8 cellular contexts compared by ENCODE assay signal in genomic region chr14:106661561-106661960, GRCh38.
DNase-seq lines count a peak whose midpoint lies in the region; ATAC-seq and TF ChIP-seq lines count a peak whose summit lies in the region.
"Not testable (repeated sequence)": the region's sequence is repeated elsewhere in the genome, so short reads cannot be mapped to it uniquely, and the experiment has no call there.

No MANE protein-coding gene starts in this region.

- H3K4me1 Mint-ChIP-seq in naive B cell = peaks cover 17 to 21% (median 17%) of the 10 kb centered on the region in 3 donors
- peaks cover 37% of the 10 kb centered on the region for H3K4me1 Mint-ChIP-seq in stimulated activated naive CD8-positive, alpha-beta T cell treated with anti-CD3 and anti-CD28 coated beads, Interleukin-15, amount 100 ng/mL, for 72 hours

- H2AFZ ChIP-seq in SK-N-SH (ENCODE audit: low read depth) = not testable (repeated sequence)

- TF ChIP-seq RAD21 in SK-N-SH (IDR thresholded peaks at IDR 0.05; ENCODE audit: low read length) = peak; percentile 17; the same call in 1 of the 2 replicates

- H3F3A ChIP-seq in SK-N-SH (replicated peaks; ENCODE audit: insufficient read depth) = not testable (repeated sequence)

- not testable (repeated sequence) for H3K27me3 Mint-ChIP-seq in naive B cell
- H3K27me3 Mint-ChIP-seq in stimulated activated naive CD8-positive, alpha-beta T cell treated with anti-CD3 and anti-CD28 coated beads, Interleukin-15, amount 100 ng/mL, for 72 hours = peaks cover 23% of the 10 kb centered on the region

- H4K20me1 ChIP-seq in SK-N-SH (ENCODE audit: insufficient read depth) = not testable (repeated sequence)

- H3K27ac ChIP-seq in SK-N-SH (ENCODE audit: low read depth in 2 of 2, low read length in 1 of 2); dorsolateral prefrontal cortex: not testable (repeated sequence)

- DNase-seq in GM10248 (ENCODE audit: extremely low spot score) (peak; percentile 29), NCI-H187 (lab: John Stamatoyannopoulos, UW) (peak; percentile 15 to 32), SK-N-SH (peak; percentile 12), activated T-cell treated with anti-CD3 and anti-CD28 coated beads for 1 hour (ENCODE audit: low read depth) (peak; percentile 33), naive B cell (peak; percentile 46)
- not testable (repeated sequence) for DNase-seq in dorsolateral prefrontal cortex
- peak; percentile 68 to 82 for DNase-seq in stimulated activated naive CD8-positive, alpha-beta T cell treated with anti-CD3 and anti-CD28 coated beads, Interleukin-15, amount 100 ng/mL, for 72 hours

- intact Hi-C loops in dorsolateral prefrontal cortex (cut with DNase I) = not testable (repeated sequence)

- H3K36me3 ChIP-seq in SK-N-SH (replicated peaks in 1 of 2; ENCODE audit: control insufficient read depth in 1 of 2, insufficient read depth in 2 of 2, low read length in 1 of 2) = not testable (repeated sequence)

- H3K9me3 Mint-ChIP-seq in naive B cell; stimulated activated naive CD8-positive, alpha-beta T cell treated with anti-CD3 and anti-CD28 coated beads, Interleukin-15, amount 100 ng/mL, for 72 hours: not testable (repeated sequence)

- H3K4me3 Mint-ChIP-seq in naive B cell; stimulated activated naive CD8-positive, alpha-beta T cell treated with anti-CD3 and anti-CD28 coated beads, Interleukin-15, amount 100 ng/mL, for 72 hours: not testable (repeated sequence)

- 0% methylated on average over 4 of the region's 4 CpGs for WGBS in SK-N-SH (ENCODE audit: low lambda C conversion rate)

- H3K4me2 ChIP-seq in SK-N-SH = not testable (repeated sequence)

- not testable (repeated sequence) for H3K9me3 ChIP-seq in SK-N-SH

- H3K27me3 ChIP-seq in SK-N-SH (ENCODE audit: insufficient read depth) (peaks cover 15% of the 10 kb centered on the region; the same call in 1 of the 2 replicates), dorsolateral prefrontal cortex (peaks cover 0 to 51% (median 19%) of the 10 kb centered on the region in 45 donors)

- H3K4me1 ChIP-seq in SK-N-SH (ENCODE audit: control insufficient read depth in 1 of 2, insufficient read depth in 2 of 2, low read depth in 1 of 2, low read length in 1 of 2) = not testable (repeated sequence)

- ATAC-seq in HG03354 (IDR thresholded peaks at IDR 0.05; ENCODE audit: poor library complexity, severe bottlenecking, unreplicated experiment) = peak; percentile 62
- peak; percentile 65 to 70 for ATAC-seq in naive B cell (ENCODE audit: low read depth in 2 of 2)
- ATAC-seq in stimulated activated naive CD8-positive, alpha-beta T cell treated with anti-CD3 and anti-CD28 coated beads, Interleukin-15, amount 100 ng/mL, for 72 hours = peak; percentile 89

- POLR2A ChIA-PET in GM10248 (lab: Yijun Ruan, JAX); SK-N-SH (lab: Yijun Ruan, JAX): not testable (repeated sequence)

- H3K4me3 ChIP-seq in SK-N-SH (ENCODE audit: low read depth in 2 of 2, low read length in 1 of 2); dorsolateral prefrontal cortex: not testable (repeated sequence)

- H3K79me2 ChIP-seq in SK-N-SH (ENCODE audit: insufficient read depth) = not testable (repeated sequence)

- CTCF ChIA-PET in GM10248 (lab: Yijun Ruan, JAX) = interaction anchor here (1.0 to 6.8 kb wide), 11 partner anchors 10 to 161 kb away, joined by 4 to 80 read pairs (median 9); no protein-coding TSS in a partner anchor
- CTCF ChIA-PET in SK-N-SH (lab: Yijun Ruan, JAX) = interaction anchor here (1.8 kb wide), 1 partner anchor 10 kb away, joined by 4 read pairs; no protein-coding TSS in a partner anchor

- peak overlapping the region in 4 of 6 donors; percentile 23 to 85 (median 48) for H3K27ac Mint-ChIP-seq in naive B cell
- H3K27ac Mint-ChIP-seq in stimulated activated naive CD8-positive, alpha-beta T cell treated with anti-CD3 and anti-CD28 coated beads, Interleukin-15, amount 100 ng/mL, for 72 hours = not testable (repeated sequence)

- TF ChIP-seq CTCF in GM10248 (IDR thresholded peaks at IDR 0.05; ENCODE audit: control extremely low read depth, extremely low read depth, low read depth, missing control alignments) = peak; percentile 50
- peak; percentile 51 for TF ChIP-seq CTCF in SK-N-SH (IDR thresholded peaks at IDR 0.05)
- TF ChIP-seq CTCF in dorsolateral prefrontal cortex (IDR thresholded peaks at IDR 0.05 in 54 of 56, conservative IDR thresholded peaks at IDR 0.05 in 2 of 56; ENCODE audit: low read depth in 1 of 56, partially characterized antibody in 56 of 56) = peak in 30 of 56 donors; percentile 9 to 53 (median 26)

- not testable (repeated sequence) for H3K9me2 ChIP-seq in SK-N-SH

- H3K36me3 Mint-ChIP-seq in naive B cell = not testable (repeated sequence)

- H3K9ac ChIP-seq in SK-N-SH = not testable (repeated sequence)

- not testable (repeated sequence) for TF ChIP-seq EP300 in SK-N-SH (IDR thresholded peaks at IDR 0.05; ENCODE audit: borderline replicate concordance in 1 of 2, low read depth in 1 of 2, low read length in 1 of 2)

TF ChIP-seq in SK-N-SH, 30 proteins besides CTCF, POLR2A, EP300 and RAD21:
- TF ChIP-seq SMC3 (IDR thresholded peaks at IDR 0.05; ENCODE audit: low read depth, low read length) = peak; percentile 22; the same call in 1 of the 2 replicates
